In the genomic region with DNA sequence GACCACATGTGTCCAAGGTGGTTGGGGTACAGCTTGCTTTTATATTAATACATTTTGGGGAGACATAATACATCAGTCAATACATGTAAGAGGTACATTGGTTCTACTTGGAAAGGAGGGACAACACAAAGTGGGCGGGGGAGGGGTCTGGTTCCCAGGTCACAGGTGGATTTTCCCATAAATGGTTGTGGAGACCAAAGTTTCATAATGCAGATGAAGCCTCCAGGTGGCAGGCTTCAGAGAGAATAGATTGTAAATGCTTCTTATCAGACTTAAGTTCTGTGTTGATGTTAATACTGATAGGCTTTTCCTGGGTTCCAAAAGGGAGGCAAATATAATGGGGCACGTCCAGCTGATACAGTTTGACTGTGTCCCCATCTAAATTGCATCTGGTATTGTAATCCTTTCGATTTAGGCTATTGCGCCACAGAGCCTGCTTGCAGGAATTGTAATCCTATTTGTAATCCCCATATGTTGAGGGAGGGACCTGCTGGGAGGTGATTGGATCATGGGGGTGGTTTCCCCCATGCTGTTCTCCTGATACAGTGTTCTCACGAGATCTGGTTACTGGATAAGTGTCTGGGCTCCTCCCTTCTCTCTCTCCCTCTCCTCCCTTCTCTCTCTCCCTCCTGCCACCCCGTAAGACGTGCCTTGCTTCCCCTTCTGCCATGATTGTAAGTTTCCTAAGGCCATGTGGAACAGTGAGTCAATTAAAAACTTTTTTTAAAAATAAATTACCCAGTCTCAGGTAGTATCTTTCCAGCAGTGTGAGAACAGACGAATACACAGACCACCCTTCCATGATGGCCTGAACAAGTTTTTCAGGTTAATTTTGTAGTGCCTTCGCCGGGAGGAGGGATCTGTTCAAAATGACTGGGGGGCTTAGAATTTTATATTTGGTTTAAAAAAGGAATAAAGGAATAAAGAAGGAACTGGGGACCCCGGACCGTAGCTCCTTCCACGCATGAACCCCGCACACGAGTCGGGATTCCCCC, we compare ENCODE assay signal across 8 cellular contexts. TPM values are rescaled to one million over a fixed set of nuclear protein-coding genes. Genes with fewer than 3 reads are reported as not detected.
DNase-seq lines count a peak whose midpoint lies in the region; ATAC-seq, FAIRE-seq and TF ChIP-seq lines count a peak whose summit lies in the region.

No MANE protein-coding gene starts in this region.

- H3K79me2 ChIP-seq in osteoblast (ENCODE audit: insufficient read depth, low read length), result no peaks in the 10 kb centered on the region

- H2AFZ ChIP-seq in osteoblast (ENCODE audit: low read length), result peak overlapping the region; percentile 92

- H3K36me3 ChIP-seq in Caco-2 (ENCODE audit: control insufficient read depth, insufficient read depth, low read length), result no peaks in the 10 kb centered on the region
- peaks cover 3% of the 10 kb centered on the region; the same call in 1 of the 2 replicates for H3K36me3 ChIP-seq in SK-N-MC (ENCODE audit: insufficient read depth, low read length)
- H3K36me3 ChIP-seq in osteoblast (ENCODE audit: insufficient read depth, low read length), result no peaks in the 10 kb centered on the region

- ATAC-seq in esophagus mucosa (peak; percentile 63), HG03280 (IDR thresholded peaks at IDR 0.05; ENCODE audit: unreplicated experiment) (no peak)

- CTCF ChIA-PET in Caco-2 (lab: Charles Lee), result interaction anchor here (1.0 kb wide), 1 partner anchor 104 kb away, joined by 6 read pairs; no protein-coding TSS in a partner anchor

- H3K27me3 ChIP-seq in Caco-2 (replicated peaks; ENCODE audit: control insufficient read depth, insufficient read depth, low read length), result no peaks in the 10 kb centered on the region
- H3K27me3 ChIP-seq in osteoblast (ENCODE audit: insufficient read depth, low read length), result no peaks in the 10 kb centered on the region

- TSS peak; percentile 76 for BruUV-seq in Caco-2 (replicated peaks; lab: Mats Ljungman, UMichigan)

- DNase-seq in Caco-2, result peak; percentile 55 to 69
- peak; percentile 4 for DNase-seq in HPDE6-E6E7 (ENCODE audit: extremely low spot score)
- peak; percentile 42 for DNase-seq in SK-N-MC (ENCODE audit: low read depth, low spot score)
- no peak for DNase-seq in osteoblast (ENCODE audit: insufficient read length, low spot score, missing footprints)
- DNase-seq in putamen (ENCODE audit: low spot score), result no peak
- no peak for DNase-seq in frontal cortex (ENCODE audit: low spot score in 2 of 2)

- H3K4me3 Mint-ChIP-seq in Caco-2 (ENCODE audit: unreplicated experiment), result peak overlapping the region; percentile 99

- FAIRE-seq in frontal cortex (lab: Jason Lieb, UNC), result no peak

- H3K4me3 ChIP-seq in Caco-2 (ENCODE audit: low read depth, low read length) (peak overlapping the region; percentile 90), SK-N-MC (peak overlapping the region; percentile 87), osteoblast (ENCODE audit: insufficient read depth, low read length) (peak overlapping the region; percentile 87)

- intact Hi-C loops in Caco-2 (cut with micrococcal nuclease; ENCODE audit: unreplicated experiment), result loop anchor here (2.0 kb wide), 1 partner anchor 73 kb away; the partner anchor contains the start of gene ZNF441

- no peaks in the 10 kb centered on the region for H4K20me1 ChIP-seq in osteoblast (ENCODE audit: insufficient read depth, low read length)

- H3K27ac ChIP-seq in SK-N-MC (no peak overlapping the region; the same call in 1 of the 2 replicates), osteoblast (ENCODE audit: low read depth, low read length) (peak overlapping the region; percentile 45)

- no peaks in the 10 kb centered on the region for H3K27me3 Mint-ChIP-seq in Caco-2 (ENCODE audit: insufficient read depth, unreplicated experiment)

- H3K27ac Mint-ChIP-seq in Caco-2 (ENCODE audit: unreplicated experiment), result peak overlapping the region; percentile 100

- H3K4me1 ChIP-seq in Caco-2 (peaks cover 15% of the 10 kb centered on the region), osteoblast (ENCODE audit: insufficient read depth, low read length) (peaks cover 5% of the 10 kb centered on the region)

- POLR2A ChIA-PET in Caco-2 (lab: Charles Lee), result no interaction called here

- TF ChIP-seq CTCF in Caco-2 (IDR thresholded peaks at IDR 0.05; ENCODE audit: insufficient read depth in 1 of 2, low read depth in 1 of 2, low read length in 1 of 2, severe bottlenecking in 1 of 2, unreplicated experiment in 1 of 2) (no peak), osteoblast (IDR thresholded peaks at IDR 0.05; ENCODE audit: extremely low read depth, low read depth, low read length) (no peak)

- peaks cover 41% of the 10 kb centered on the region for H3K36me3 Mint-ChIP-seq in Caco-2 (ENCODE audit: insufficient read depth, unreplicated experiment)

- peak overlapping the region; percentile 81 for H3K4me2 ChIP-seq in osteoblast (ENCODE audit: insufficient read depth, low read length)

- H3K9ac ChIP-seq in SK-N-MC (ENCODE audit: insufficient read length), result peak overlapping the region; percentile 84

- H3K9me3 Mint-ChIP-seq in Caco-2 (ENCODE audit: unreplicated experiment), result peaks cover 9% of the 10 kb centered on the region

- peaks cover 5% of the 10 kb centered on the region for H3K4me1 Mint-ChIP-seq in Caco-2 (ENCODE audit: low read depth, unreplicated experiment)

- H3K9me3 ChIP-seq in Caco-2 (peaks cover 8% of the 10 kb centered on the region), SK-N-MC (ENCODE audit: low read depth, low read length) (peaks cover 5% of the 10 kb centered on the region; the same call in 1 of the 2 replicates), osteoblast (ENCODE audit: low read depth, low read length) (no peaks in the 10 kb centered on the region)

RNA-seq across cellular contexts. Expression of gene ZNF823, which starts 44.9 kb away (rescaled TPM):
- 11.9 and 12.1 TPM in 2 replicates for total RNA-seq in Caco-2 (2022)
- 8.4 TPM for total RNA-seq in esophagus mucosa
- 6.2 and 9.4 TPM in 2 replicates for total RNA-seq in osteoblast
- total RNA-seq in frontal cortex, result 26.9 TPM

Comparison
In these comparisons a context has a peak if more than half of its experiments do, and no peak if none do; other contexts are left out.
1. DNase-seq: peak in Caco-2 (2 of 2), HPDE6-E6E7 (single experiment) and SK-N-MC (single experiment); none in osteoblast (single experiment), putamen (single experiment) and frontal cortex (0 of 2).
2. Peak in every context shown above with its lines, with median percentiles within 50 percentile points of each other: H3K4me3 ChIP-seq.